In genomic region chr9:130624154-130624553, GRCh38 we compare ENCODE assay signal across 22 cellular contexts. TPM values are rescaled to one million over a fixed set of nuclear protein-coding genes. Genes with fewer than 3 reads are reported as not detected.
DNase-seq lines count a peak whose midpoint lies in the region; ATAC-seq and TF ChIP-seq lines count a peak whose summit lies in the region.
"Had no signal": no experiment of that assay in that cellular context is flagged by ENCODE, and none has a peak within 500 bp of the region (broad histone marks: within the 10 kb centered on the region; RNA-seq: fewer than 3 reads in every experiment).

No MANE protein-coding gene starts in this region.

- H3K4me3 ChIP-seq in OCI-LY7 (ENCODE audit: low read depth, low read length, poor library complexity, severe bottlenecking) (no peak overlapping the region), endodermal cell (ENCODE audit: low read length) (no peak overlapping the region)
- H3K4me3 ChIP-seq: BLaER1, HAP-1, Peyer's patch had no signal

- intact Hi-C loops in OCI-LY7 (cut with micrococcal nuclease; ENCODE audit: unreplicated experiment) = no loop called here

- no peaks in the 10 kb centered on the region for H3K27me3 ChIP-seq in endodermal cell (ENCODE audit: control insufficient read depth, insufficient read depth, low read length, poor library complexity, severe bottlenecking)
- H3K27me3 ChIP-seq: BLaER1, Peyer's patch had no signal

- TF ChIP-seq CTCF in OCI-LY7 (conservative IDR thresholded peaks at IDR 0.05; ENCODE audit: low read length) = 0 out of 2 replicates have a peak, but pooled peaks have one; percentile 27
- TF ChIP-seq CTCF in endodermal cell (conservative IDR thresholded peaks at IDR 0.05) = peak; percentile 52
- TF ChIP-seq CTCF in GM10266 (IDR thresholded peaks at IDR 0.05; ENCODE audit: control insufficient read depth, insufficient read depth, low read depth, missing control alignments) = no peak

- no peaks in the 10 kb centered on the region for H3K4me1 ChIP-seq in OCI-LY7 (ENCODE audit: insufficient read depth, low read length, poor library complexity, severe bottlenecking)
- no peaks in the 10 kb centered on the region for H3K4me1 ChIP-seq in endodermal cell (ENCODE audit: control insufficient read depth, insufficient read depth, low read length)
- H3K4me1 ChIP-seq: BLaER1, Peyer's patch had no signal

- H3K36me3 ChIP-seq in OCI-LY7 (ENCODE audit: insufficient read depth, low read length) (peaks cover 82% of the 10 kb centered on the region), endodermal cell (ENCODE audit: control insufficient read depth, insufficient read depth, low read length) (peaks cover 93% of the 10 kb centered on the region)

- peaks cover 71% of the 10 kb centered on the region for H3K36me3 Mint-ChIP-seq in endodermal cell (ENCODE audit: low read depth)

- H3K79me2 ChIP-seq in OCI-LY7 (ENCODE audit: insufficient read depth, low read depth, low read length) = no peaks in the 10 kb centered on the region

- DNase-seq in NCI-H82 (lab: John Stamatoyannopoulos, UW) (peak; percentile 17), NCI-H82 treated with DMSO at 0.1 percent for 48 hours (lab: John Stamatoyannopoulos, UW; ENCODE audit: unreplicated experiment) (no peak), OCI-LY7 (ENCODE audit: low spot score) (no peak), endodermal cell (no peak), DMS 273 (lab: John Stamatoyannopoulos, UW; ENCODE audit: unreplicated experiment) (no peak), DMS114 treated with DMSO at 0.1 percent for 48 hours (lab: John Stamatoyannopoulos, UW; ENCODE audit: unreplicated experiment) (no peak), GM10266 (ENCODE audit: extremely low spot score) (no peak)
- DNase-seq: 8988T; CD8-positive, alpha-beta T cell; DND-41; KBM-7; MV-4-11; NCI-H1436; NCI-H2029; NCI-H510A; NCI-H774; Peyer's patch; SHP77; T-helper 9 cell had no signal

- H3K9me3 ChIP-seq in OCI-LY7 (ENCODE audit: low read length) = no peaks in the 10 kb centered on the region
- no peaks in the 10 kb centered on the region for H3K9me3 ChIP-seq in endodermal cell (ENCODE audit: control insufficient read depth, low read length)
- H3K9me3 ChIP-seq: BLaER1, HAP-1, Peyer's patch had no signal

- peaks cover 11% of the 10 kb centered on the region for H3K4me1 Mint-ChIP-seq in endodermal cell

- CTCF ChIA-PET in OCI-LY7 (lab: Charles Lee; ENCODE audit: unreplicated experiment) = no interaction called here

- no peak overlapping the region for H2AFZ ChIP-seq in OCI-LY7 (ENCODE audit: low read length)

- no peaks in the 10 kb centered on the region for H3K9me2 ChIP-seq in OCI-LY7 (ENCODE audit: insufficient read depth, low read length)

- H3K27ac Mint-ChIP-seq in endodermal cell = no peak overlapping the region
- H3K27ac Mint-ChIP-seq: CD8-positive, alpha-beta T cell had no signal

- no TSS peak for BruUV-seq in OCI-LY7 (replicated peaks; lab: Mats Ljungman, UMichigan)

- H3K9ac ChIP-seq in endodermal cell (ENCODE audit: extremely low read depth, low read length, poor library complexity, severe bottlenecking) = no peak overlapping the region
- H3K9ac ChIP-seq: BLaER1 had no signal

- no peaks in the 10 kb centered on the region for H3K9me3 Mint-ChIP-seq in endodermal cell
- H3K9me3 Mint-ChIP-seq: CD8-positive, alpha-beta T cell had no signal

- H3K27me3 Mint-ChIP-seq in endodermal cell (ENCODE audit: insufficient read depth) = no peaks in the 10 kb centered on the region

- no peak overlapping the region for H3K4me3 Mint-ChIP-seq in endodermal cell
- H3K4me3 Mint-ChIP-seq: CD8-positive, alpha-beta T cell had no signal

- no peaks in the 10 kb centered on the region for H4K20me1 ChIP-seq in OCI-LY7 (ENCODE audit: insufficient read depth, low read length)

- 94 to 100% methylated on average over 1 to 4 of the region's 4 CpGs for whole genome bisulfite sequencing in endodermal cell (ENCODE audit: insufficient coverage in 1 of 2, insufficient read length in 1 of 2), 2 experiments

- no peak overlapping the region for H3K4me2 ChIP-seq in OCI-LY7 (ENCODE audit: low read length)
- H3K4me2 ChIP-seq: BLaER1 had no signal

- POLR2A ChIA-PET in OCI-LY7 (lab: Charles Lee) = no interaction called here

- no peak overlapping the region for H3K27ac ChIP-seq in OCI-LY7 (ENCODE audit: low read depth, low read length, poor library complexity, severe bottlenecking)
- no peak overlapping the region for H3K27ac ChIP-seq in endodermal cell (ENCODE audit: low read depth, low read length)
- H3K27ac ChIP-seq: BLaER1, Peyer's patch had no signal

- no peak for ATAC-seq in HG02798 (IDR thresholded peaks at IDR 0.05; ENCODE audit: poor library complexity, unreplicated experiment)
- ATAC-seq: CD8-positive, alpha-beta T cell had no signal

RNA-seq across cellular contexts. Expression of gene PRDM12, which starts 40.2 kb away (rescaled TPM):
- total RNA-seq in OCI-LY7 (2014; rRNA removed; shearing (Covaris generic)) = 0.06 TPM in 1 of 2 replicates, not detected in the other
- total RNA-seq in OCI-LY7 (2022) = not detected in 2 replicates
- total RNA-seq in endodermal cell = not detected
- 5.8 TPM for polyA plus RNA-seq in endodermal cell (2013, experiment 1 of 2)
- 5.3 TPM for polyA plus RNA-seq in endodermal cell (2013, experiment 2 of 2)
- total RNA-seq: CD8-positive, alpha-beta T cell had no signal

RNA-seq across cellular contexts. Expression of gene FUBP3, which starts 44.8 kb away (rescaled TPM):
- 62.5 and 78.3 TPM in 2 replicates for total RNA-seq in OCI-LY7 (2014; rRNA removed; shearing (Covaris generic))
- total RNA-seq in OCI-LY7 (2022) = 53.2 and 62.3 TPM in 2 replicates
- total RNA-seq in endodermal cell = 10 to 100 TPM; 74.3 to 76.3 TPM
- 60.9 TPM for polyA plus RNA-seq in endodermal cell (2013, experiment 1 of 2)
- 59.4 TPM for polyA plus RNA-seq in endodermal cell (2013, experiment 2 of 2)
